ENCODE assay signal across 1 cellular context in the genomic region with DNA sequence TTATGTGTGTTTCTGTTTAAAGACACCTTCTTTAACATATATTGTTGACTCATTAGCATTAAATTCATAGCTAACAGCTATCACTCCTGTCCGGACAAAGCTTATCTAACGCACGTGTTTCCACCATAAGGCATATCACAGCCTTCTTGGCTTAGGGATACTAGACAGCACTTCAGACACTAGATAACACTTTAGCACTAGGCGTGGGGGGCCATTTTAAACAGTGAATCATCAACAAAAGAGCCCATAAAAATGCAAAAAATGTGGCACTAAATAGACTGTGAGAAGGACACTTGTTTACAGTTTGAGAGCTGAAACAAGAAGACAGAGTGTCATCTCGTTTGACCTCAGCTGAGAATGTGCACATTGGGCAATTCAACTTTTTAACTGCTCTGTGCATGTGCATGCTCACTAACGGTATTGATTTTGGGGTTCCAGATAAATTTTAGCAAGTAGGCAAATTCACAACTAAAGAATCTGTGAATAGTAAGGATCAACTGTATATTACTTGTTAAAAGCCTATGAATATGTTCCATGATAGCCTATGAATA.
TF ChIP-seq lines count a peak whose summit lies in the region.

No MANE protein-coding gene starts in this region.

TF ChIP-seq in K562, 482 proteins besides CTCF, POLR2A, EP300 and RAD21 (continued from another document and continues in another):
- TF ChIP-seq, protein P1, sequence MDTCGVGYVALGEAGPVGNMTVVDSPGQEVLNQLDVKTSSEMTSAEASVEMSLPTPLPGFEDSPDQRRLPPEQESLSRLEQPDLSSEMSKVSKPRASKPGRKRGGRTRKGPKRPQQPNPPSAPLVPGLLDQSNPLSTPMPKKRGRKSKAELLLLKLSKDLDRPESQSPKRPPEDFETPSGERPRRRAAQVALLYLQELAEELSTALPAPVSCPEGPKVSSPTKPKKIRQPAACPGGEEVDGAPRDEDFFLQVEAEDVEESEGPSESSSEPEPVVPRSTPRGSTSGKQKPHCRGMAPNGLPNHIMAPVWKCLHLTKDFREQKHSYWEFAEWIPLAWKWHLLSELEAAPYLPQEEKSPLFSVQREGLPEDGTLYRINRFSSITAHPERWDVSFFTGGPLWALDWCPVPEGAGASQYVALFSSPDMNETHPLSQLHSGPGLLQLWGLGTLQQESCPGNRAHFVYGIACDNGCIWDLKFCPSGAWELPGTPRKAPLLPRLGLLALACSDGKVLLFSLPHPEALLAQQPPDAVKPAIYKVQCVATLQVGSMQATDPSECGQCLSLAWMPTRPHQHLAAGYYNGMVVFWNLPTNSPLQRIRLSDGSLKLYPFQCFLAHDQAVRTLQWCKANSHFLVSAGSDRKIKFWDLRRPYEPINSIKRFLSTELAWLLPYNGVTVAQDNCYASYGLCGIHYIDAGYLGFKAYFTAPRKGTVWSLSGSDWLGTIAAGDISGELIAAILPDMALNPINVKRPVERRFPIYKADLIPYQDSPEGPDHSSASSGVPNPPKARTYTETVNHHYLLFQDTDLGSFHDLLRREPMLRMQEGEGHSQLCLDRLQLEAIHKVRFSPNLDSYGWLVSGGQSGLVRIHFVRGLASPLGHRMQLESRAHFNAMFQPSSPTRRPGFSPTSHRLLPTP (IDR thresholded peaks at IDR 0.05; ENCODE audit: borderline replicate concordance, extremely low read depth, insufficient read length), result no peak
- no peak for TF ChIP-seq SMARCC2 (IDR thresholded peaks at IDR 0.05; ENCODE audit: low read depth)
- no peak for TF ChIP-seq TRIM28 (IDR thresholded peaks at IDR 0.05)
- no peak for TF ChIP-seq THRAP3 (IDR thresholded peaks at IDR 0.05; ENCODE audit: borderline replicate concordance)
- TF ChIP-seq ZNF24 (IDR thresholded peaks at IDR 0.05), result no peak
- no peak for TF ChIP-seq PCBP2 (IDR thresholded peaks at IDR 0.05; ENCODE audit: low read depth, low read length, poor library complexity, severe bottlenecking)
- TF ChIP-seq, protein P2, sequence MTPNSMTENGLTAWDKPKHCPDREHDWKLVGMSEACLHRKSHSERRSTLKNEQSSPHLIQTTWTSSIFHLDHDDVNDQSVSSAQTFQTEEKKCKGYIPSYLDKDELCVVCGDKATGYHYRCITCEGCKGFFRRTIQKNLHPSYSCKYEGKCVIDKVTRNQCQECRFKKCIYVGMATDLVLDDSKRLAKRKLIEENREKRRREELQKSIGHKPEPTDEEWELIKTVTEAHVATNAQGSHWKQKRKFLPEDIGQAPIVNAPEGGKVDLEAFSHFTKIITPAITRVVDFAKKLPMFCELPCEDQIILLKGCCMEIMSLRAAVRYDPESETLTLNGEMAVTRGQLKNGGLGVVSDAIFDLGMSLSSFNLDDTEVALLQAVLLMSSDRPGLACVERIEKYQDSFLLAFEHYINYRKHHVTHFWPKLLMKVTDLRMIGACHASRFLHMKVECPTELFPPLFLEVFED (CRISPR knock-in tag; conservative IDR thresholded peaks at IDR 0.05), result no peak
- TF ChIP-seq ATF1 (CRISPR knock-in tag; IDR thresholded peaks at IDR 0.05), result no peak
- no peak for TF ChIP-seq ATF1 (tag; IDR thresholded peaks at IDR 0.05)
- TF ChIP-seq, protein P3, sequence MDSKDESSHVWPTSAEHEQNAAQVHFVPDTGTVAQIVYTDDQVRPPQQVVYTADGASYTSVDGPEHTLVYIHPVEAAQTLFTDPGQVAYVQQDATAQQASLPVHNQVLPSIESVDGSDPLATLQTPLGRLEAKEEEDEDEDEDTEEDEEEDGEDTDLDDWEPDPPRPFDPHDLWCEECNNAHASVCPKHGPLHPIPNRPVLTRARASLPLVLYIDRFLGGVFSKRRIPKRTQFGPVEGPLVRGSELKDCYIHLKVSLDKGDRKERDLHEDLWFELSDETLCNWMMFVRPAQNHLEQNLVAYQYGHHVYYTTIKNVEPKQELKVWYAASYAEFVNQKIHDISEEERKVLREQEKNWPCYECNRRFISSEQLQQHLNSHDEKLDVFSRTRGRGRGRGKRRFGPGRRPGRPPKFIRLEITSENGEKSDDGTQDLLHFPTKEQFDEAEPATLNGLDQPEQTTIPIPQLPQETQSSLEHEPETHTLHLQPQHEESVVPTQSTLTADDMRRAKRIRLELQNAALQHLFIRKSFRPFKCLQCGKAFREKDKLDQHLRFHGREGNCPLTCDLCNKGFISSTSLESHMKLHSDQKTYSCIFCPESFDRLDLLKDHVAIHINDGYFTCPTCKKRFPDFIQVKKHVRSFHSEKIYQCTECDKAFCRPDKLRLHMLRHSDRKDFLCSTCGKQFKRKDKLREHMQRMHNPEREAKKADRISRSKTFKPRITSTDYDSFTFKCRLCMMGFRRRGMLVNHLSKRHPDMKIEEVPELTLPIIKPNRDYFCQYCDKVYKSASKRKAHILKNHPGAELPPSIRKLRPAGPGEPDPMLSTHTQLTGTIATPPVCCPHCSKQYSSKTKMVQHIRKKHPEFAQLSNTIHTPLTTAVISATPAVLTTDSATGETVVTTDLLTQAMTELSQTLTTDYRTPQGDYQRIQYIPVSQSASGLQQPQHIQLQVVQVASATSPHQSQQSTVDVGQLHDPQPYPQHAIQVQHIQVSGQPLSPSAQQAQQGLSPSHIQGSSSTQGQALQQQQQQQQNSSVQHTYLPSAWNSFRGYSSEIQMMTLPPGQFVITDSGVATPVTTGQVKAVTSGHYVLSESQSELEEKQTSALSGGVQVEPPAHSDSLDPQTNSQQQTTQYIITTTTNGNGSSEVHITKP (IDR thresholded peaks at IDR 0.05; ENCODE audit: partially characterized antibody), result no peak
- TF ChIP-seq SRF (CRISPR knock-in tag; IDR thresholded peaks at IDR 0.05), result no peak
- no peak for TF ChIP-seq TAF7 (tag; IDR thresholded peaks at IDR 0.05)
- TF ChIP-seq ZNF696 (CRISPR knock-in tag; conservative IDR thresholded peaks at IDR 0.05), result no peak
- no peak for TF ChIP-seq DDX20 (tag; IDR thresholded peaks at IDR 0.05; ENCODE audit: low read depth)
- TF ChIP-seq ATF7 (IDR thresholded peaks at IDR 0.05), result no peak
- no peak for TF ChIP-seq GTF2F1 (IDR thresholded peaks at IDR 0.05; ENCODE audit: low read depth, low read length)
- no peak for TF ChIP-seq DACH1 (IDR thresholded peaks at IDR 0.05; ENCODE audit: partially characterized antibody)
- TF ChIP-seq, protein P4, sequence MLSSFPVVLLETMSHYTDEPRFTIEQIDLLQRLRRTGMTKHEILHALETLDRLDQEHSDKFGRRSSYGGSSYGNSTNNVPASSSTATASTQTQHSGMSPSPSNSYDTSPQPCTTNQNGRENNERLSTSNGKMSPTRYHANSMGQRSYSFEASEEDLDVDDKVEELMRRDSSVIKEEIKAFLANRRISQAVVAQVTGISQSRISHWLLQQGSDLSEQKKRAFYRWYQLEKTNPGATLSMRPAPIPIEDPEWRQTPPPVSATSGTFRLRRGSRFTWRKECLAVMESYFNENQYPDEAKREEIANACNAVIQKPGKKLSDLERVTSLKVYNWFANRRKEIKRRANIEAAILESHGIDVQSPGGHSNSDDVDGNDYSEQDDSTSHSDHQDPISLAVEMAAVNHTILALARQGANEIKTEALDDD (IDR thresholded peaks at IDR 0.05), result peak; percentile 43; the same call in 1 of the 2 replicates
- TF ChIP-seq PHF20 (IDR thresholded peaks at IDR 0.05; ENCODE audit: partially characterized antibody), result no peak
- TF ChIP-seq ZNF586 (CRISPR knock-in tag; conservative IDR thresholded peaks at IDR 0.05), result no peak
- no peak for TF ChIP-seq SMC3 (conservative IDR thresholded peaks at IDR 0.05; ENCODE audit: insufficient read depth, low read depth, low read length)
- no peak for TF ChIP-seq ELF1 (tag; IDR thresholded peaks at IDR 0.05)
- no peak for TF ChIP-seq EHMT2 (IDR thresholded peaks at IDR 0.05)
- no peak for TF ChIP-seq ZNF699 (CRISPR knock-in tag; IDR thresholded peaks at IDR 0.05; ENCODE audit: insufficient replicate concordance)
- no peak for TF ChIP-seq CREB1 (IDR thresholded peaks at IDR 0.05)
- TF ChIP-seq CREB1 (CRISPR knock-in tag; IDR thresholded peaks at IDR 0.05), result no peak
- no peak for TF ChIP-seq RFX1 (IDR thresholded peaks at IDR 0.05)
- TF ChIP-seq IRF2 (CRISPR knock-in tag; IDR thresholded peaks at IDR 0.05), result no peak
- TF ChIP-seq ZNF134 (CRISPR knock-in tag; conservative IDR thresholded peaks at IDR 0.05), result no peak
- TF ChIP-seq, protein P5, sequence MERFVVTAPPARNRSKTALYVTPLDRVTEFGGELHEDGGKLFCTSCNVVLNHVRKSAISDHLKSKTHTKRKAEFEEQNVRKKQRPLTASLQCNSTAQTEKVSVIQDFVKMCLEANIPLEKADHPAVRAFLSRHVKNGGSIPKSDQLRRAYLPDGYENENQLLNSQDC (CRISPR knock-in tag; IDR thresholded peaks at IDR 0.05), result no peak
- TF ChIP-seq, protein P6, sequence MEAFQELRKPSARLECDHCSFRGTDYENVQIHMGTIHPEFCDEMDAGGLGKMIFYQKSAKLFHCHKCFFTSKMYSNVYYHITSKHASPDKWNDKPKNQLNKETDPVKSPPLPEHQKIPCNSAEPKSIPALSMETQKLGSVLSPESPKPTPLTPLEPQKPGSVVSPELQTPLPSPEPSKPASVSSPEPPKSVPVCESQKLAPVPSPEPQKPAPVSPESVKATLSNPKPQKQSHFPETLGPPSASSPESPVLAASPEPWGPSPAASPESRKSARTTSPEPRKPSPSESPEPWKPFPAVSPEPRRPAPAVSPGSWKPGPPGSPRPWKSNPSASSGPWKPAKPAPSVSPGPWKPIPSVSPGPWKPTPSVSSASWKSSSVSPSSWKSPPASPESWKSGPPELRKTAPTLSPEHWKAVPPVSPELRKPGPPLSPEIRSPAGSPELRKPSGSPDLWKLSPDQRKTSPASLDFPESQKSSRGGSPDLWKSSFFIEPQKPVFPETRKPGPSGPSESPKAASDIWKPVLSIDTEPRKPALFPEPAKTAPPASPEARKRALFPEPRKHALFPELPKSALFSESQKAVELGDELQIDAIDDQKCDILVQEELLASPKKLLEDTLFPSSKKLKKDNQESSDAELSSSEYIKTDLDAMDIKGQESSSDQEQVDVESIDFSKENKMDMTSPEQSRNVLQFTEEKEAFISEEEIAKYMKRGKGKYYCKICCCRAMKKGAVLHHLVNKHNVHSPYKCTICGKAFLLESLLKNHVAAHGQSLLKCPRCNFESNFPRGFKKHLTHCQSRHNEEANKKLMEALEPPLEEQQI (IDR thresholded peaks at IDR 0.05), result no peak
- no peak for TF ChIP-seq GATAD2A (IDR thresholded peaks at IDR 0.05)
- TF ChIP-seq SLC30A9 (CRISPR knock-in tag; IDR thresholded peaks at IDR 0.05), result no peak
- TF ChIP-seq XRCC3 (IDR thresholded peaks at IDR 0.05), result no peak
- TF ChIP-seq, protein P7, sequence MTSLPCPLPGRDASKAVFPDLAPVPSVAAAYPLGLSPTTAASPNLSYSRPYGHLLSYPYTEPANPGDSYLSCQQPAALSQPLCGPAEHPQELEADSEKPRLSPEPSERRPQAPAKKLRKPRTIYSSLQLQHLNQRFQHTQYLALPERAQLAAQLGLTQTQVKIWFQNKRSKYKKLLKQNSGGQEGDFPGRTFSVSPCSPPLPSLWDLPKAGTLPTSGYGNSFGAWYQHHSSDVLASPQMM (CRISPR knock-in tag; IDR thresholded peaks at IDR 0.05), result no peak
- no peak for TF ChIP-seq ZNF76 (CRISPR knock-in tag; IDR thresholded peaks at IDR 0.05; ENCODE audit: borderline replicate concordance)
- TF ChIP-seq ZNF830 (CRISPR knock-in tag; IDR thresholded peaks at IDR 0.05), result no peak
- TF ChIP-seq, protein P8, sequence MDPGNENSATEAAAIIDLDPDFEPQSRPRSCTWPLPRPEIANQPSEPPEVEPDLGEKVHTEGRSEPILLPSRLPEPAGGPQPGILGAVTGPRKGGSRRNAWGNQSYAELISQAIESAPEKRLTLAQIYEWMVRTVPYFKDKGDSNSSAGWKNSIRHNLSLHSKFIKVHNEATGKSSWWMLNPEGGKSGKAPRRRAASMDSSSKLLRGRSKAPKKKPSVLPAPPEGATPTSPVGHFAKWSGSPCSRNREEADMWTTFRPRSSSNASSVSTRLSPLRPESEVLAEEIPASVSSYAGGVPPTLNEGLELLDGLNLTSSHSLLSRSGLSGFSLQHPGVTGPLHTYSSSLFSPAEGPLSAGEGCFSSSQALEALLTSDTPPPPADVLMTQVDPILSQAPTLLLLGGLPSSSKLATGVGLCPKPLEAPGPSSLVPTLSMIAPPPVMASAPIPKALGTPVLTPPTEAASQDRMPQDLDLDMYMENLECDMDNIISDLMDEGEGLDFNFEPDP (CRISPR knock-in tag; IDR thresholded peaks at IDR 0.05), result no peak
- TF ChIP-seq JUN (IDR thresholded peaks at IDR 0.05; ENCODE audit: borderline replicate concordance, low read depth, low read length), result no peak
- no peak for TF ChIP-seq JUN (CRISPR knock-in tag; IDR thresholded peaks at IDR 0.05; ENCODE audit: borderline replicate concordance)
- no peak for TF ChIP-seq KLF10 (CRISPR knock-in tag; IDR thresholded peaks at IDR 0.05)
- no peak for TF ChIP-seq SREBF1 (IDR thresholded peaks at IDR 0.05; ENCODE audit: borderline replicate concordance, low read depth, low read length)
- TF ChIP-seq, protein P9, sequence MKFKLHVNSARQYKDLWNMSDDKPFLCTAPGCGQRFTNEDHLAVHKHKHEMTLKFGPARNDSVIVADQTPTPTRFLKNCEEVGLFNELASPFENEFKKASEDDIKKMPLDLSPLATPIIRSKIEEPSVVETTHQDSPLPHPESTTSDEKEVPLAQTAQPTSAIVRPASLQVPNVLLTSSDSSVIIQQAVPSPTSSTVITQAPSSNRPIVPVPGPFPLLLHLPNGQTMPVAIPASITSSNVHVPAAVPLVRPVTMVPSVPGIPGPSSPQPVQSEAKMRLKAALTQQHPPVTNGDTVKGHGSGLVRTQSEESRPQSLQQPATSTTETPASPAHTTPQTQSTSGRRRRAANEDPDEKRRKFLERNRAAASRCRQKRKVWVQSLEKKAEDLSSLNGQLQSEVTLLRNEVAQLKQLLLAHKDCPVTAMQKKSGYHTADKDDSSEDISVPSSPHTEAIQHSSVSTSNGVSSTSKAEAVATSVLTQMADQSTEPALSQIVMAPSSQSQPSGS (CRISPR knock-in tag; IDR thresholded peaks at IDR 0.05), result no peak
- no peak for TF ChIP-seq MCM2 (IDR thresholded peaks at IDR 0.05; ENCODE audit: low read depth)
- TF ChIP-seq, protein P10, sequence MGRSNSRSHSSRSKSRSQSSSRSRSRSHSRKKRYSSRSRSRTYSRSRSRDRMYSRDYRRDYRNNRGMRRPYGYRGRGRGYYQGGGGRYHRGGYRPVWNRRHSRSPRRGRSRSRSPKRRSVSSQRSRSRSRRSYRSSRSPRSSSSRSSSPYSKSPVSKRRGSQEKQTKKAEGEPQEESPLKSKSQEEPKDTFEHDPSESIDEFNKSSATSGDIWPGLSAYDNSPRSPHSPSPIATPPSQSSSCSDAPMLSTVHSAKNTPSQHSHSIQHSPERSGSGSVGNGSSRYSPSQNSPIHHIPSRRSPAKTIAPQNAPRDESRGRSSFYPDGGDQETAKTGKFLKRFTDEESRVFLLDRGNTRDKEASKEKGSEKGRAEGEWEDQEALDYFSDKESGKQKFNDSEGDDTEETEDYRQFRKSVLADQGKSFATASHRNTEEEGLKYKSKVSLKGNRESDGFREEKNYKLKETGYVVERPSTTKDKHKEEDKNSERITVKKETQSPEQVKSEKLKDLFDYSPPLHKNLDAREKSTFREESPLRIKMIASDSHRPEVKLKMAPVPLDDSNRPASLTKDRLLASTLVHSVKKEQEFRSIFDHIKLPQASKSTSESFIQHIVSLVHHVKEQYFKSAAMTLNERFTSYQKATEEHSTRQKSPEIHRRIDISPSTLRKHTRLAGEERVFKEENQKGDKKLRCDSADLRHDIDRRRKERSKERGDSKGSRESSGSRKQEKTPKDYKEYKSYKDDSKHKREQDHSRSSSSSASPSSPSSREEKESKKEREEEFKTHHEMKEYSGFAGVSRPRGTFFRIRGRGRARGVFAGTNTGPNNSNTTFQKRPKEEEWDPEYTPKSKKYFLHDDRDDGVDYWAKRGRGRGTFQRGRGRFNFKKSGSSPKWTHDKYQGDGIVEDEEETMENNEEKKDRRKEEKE (IDR thresholded peaks at IDR 0.05; ENCODE audit: borderline replicate concordance in 1 of 2, control insufficient read depth in 1 of 2, low read depth in 2 of 2, low read length in 1 of 2), result no peak
- no peak for TF ChIP-seq ZNF121 (CRISPR knock-in tag; conservative IDR thresholded peaks at IDR 0.05)
